Comparison of ENCODE assay signal across 16 cellular contexts in genomic region chr2:208392300-208392699, GRCh38. TPM values are rescaled to one million over a fixed set of nuclear protein-coding genes. Genes with fewer than 3 reads are reported as not detected.
A peak's percentile ranks its signal among the peaks of the same experiment; 100 is the strongest.
DNase-seq lines count a peak whose midpoint lies in the region; ATAC-seq and TF ChIP-seq lines count a peak whose summit lies in the region.
"Had no signal": no experiment of that assay in that cellular context is flagged by ENCODE, and none has a peak within 500 bp of the region (broad histone marks: within the 10 kb centered on the region; RNA-seq: fewer than 3 reads in every experiment).

No MANE protein-coding gene starts in this region.

- no peak for ATAC-seq in HG03354 (IDR thresholded peaks at IDR 0.05; ENCODE audit: poor library complexity, severe bottlenecking, unreplicated experiment)
- ATAC-seq: body of pancreas, left ventricle myocardium superior had no signal

- no peaks in the 10 kb centered on the region for H3K27me3 ChIP-seq in BE2C
- no peaks in the 10 kb centered on the region for H3K27me3 ChIP-seq in adipocyte (replicated peaks; ENCODE audit: control insufficient read depth, insufficient read depth, low read length)
- H3K27me3 ChIP-seq: BLaER1, body of pancreas had no signal

- POLR2A ChIA-PET in HEK293T (lab: Yijun Ruan, JAX) = no interaction called here

- CTCF ChIA-PET in HEK293T (lab: Yijun Ruan, JAX) = no interaction called here

- TF ChIP-seq CTCF in BE2C (IDR thresholded peaks at IDR 0.05; ENCODE audit: low read depth, low read length) (peak; percentile 31), foreskin fibroblast (IDR thresholded peaks at IDR 0.05; ENCODE audit: low read depth, low read length) (peak; percentile 26)

- H3K9me3 ChIP-seq in BE2C = no peaks in the 10 kb centered on the region
- peaks cover 6% of the 10 kb centered on the region for H3K9me3 ChIP-seq in adipocyte (ENCODE audit: control insufficient read depth, low read length)

- in situ Hi-C loops in KBM-7 (cut with MboI; ENCODE audit: low pct_unique_long_range_greater_than_20kb, low sequenced_read_pairs) = no loop called here

- H3K36me3 ChIP-seq in BE2C (no peaks in the 10 kb centered on the region), adipocyte (ENCODE audit: control insufficient read depth, insufficient read depth, low read length, severe bottlenecking) (no peaks in the 10 kb centered on the region)
- H3K36me3 ChIP-seq: BLaER1 had no signal

- DNase-seq in BE2C (no peak), KBM-7 (peak; percentile 11), adipocyte (ENCODE audit: low read depth) (peak; percentile 10), foreskin fibroblast (no peak), OCI-M2 (lab: John Stamatoyannopoulos, UW; ENCODE audit: unreplicated experiment) (no peak), AG08395 (ENCODE audit: low spot score) (no peak), HEK293T (ENCODE audit: extremely low spot score) (no peak)
- DNase-seq: activated CD8-positive, alpha-beta memory T cell treated with anti-CD3 and anti-CD28 coated beads, Interleukin-2, amount 50 U/mL, for 4 hours; body of pancreas; effector CD8-positive, alpha-beta T cell; foreskin melanocyte; left ventricle myocardium superior; NCI-H1092 treated with DMSO at 0.1 percent for 48 hours; Right ventricle myocardium superior had no signal

- no peak overlapping the region for H3K9ac ChIP-seq in adipocyte (ENCODE audit: low read length)
- H3K9ac ChIP-seq: BLaER1 had no signal

- H3K4me1 ChIP-seq in BE2C (no peaks in the 10 kb centered on the region), adipocyte (ENCODE audit: control insufficient read depth, insufficient read depth, low read length) (no peaks in the 10 kb centered on the region)
- H3K4me1 ChIP-seq: BLaER1, body of pancreas had no signal

- H3K4me3 ChIP-seq in BE2C (ENCODE audit: low read depth, low read length) (no peak overlapping the region), adipocyte (ENCODE audit: low read length) (no peak overlapping the region), foreskin fibroblast (ENCODE audit: low read depth in 1 of 2, low read length in 2 of 2) (no peak overlapping the region)
- H3K4me3 ChIP-seq: BLaER1, body of pancreas had no signal

TF ChIP-seq in HEK293T, 16 proteins besides CTCF, POLR2A, EP300 and RAD21:
- TF ChIP-seq SUZ12 (IDR thresholded peaks at IDR 0.05) (no peak), FOXM1 (IDR thresholded peaks at IDR 0.05; ENCODE audit: borderline replicate concordance) (no peak), L3MBTL2 (conservative IDR thresholded peaks at IDR 0.05) (no peak), TARDBP (IDR thresholded peaks at IDR 0.05) (no peak), FOXK2 (IDR thresholded peaks at IDR 0.05) (no peak), ELF4 (IDR thresholded peaks at IDR 0.05) (no peak), ARNT (IDR thresholded peaks at IDR 0.05) (no peak), ZNF384 (IDR thresholded peaks at IDR 0.05) (no peak), LEF1 (IDR thresholded peaks at IDR 0.05; ENCODE audit: borderline replicate concordance) (no peak), HDGF (IDR thresholded peaks at IDR 0.05; ENCODE audit: borderline replicate concordance) (no peak), CTBP1 (IDR thresholded peaks at IDR 0.05; ENCODE audit: borderline replicate concordance) (no peak), BHLHE40 (IDR thresholded peaks at IDR 0.05; ENCODE audit: borderline replicate concordance) (no peak), NFRKB (IDR thresholded peaks at IDR 0.05) (no peak), SP1 (IDR thresholded peaks at IDR 0.05) (no peak), PKNOX1 (IDR thresholded peaks at IDR 0.05) (no peak), FOXA1 (IDR thresholded peaks at IDR 0.05) (no peak)

RNA-seq across cellular contexts. Expression of gene PTH2R, which starts 14.3 kb away (rescaled TPM):
- 0.40 TPM for polyA plus RNA-seq in BE2C (2012; ENCODE audit: insufficient read depth, insufficient read length, low read depth)

Comparison
In these comparisons a context has a peak if more than half of its experiments do, and no peak if none do; other contexts are left out.
1. DNase-seq: peak in KBM-7 (single experiment) and adipocyte (single experiment); none in BE2C (single experiment), foreskin fibroblast (0 of 2), OCI-M2 (single experiment), AG08395 (single experiment) and HEK293T (single experiment).